ENCODE assay signal across 8 cellular contexts in genomic region chr12:30694971-30695326, GRCh38. TPM values are rescaled to one million over a fixed set of nuclear protein-coding genes. Genes with fewer than 3 reads are reported as not detected.
DNase-seq lines count a peak whose midpoint lies in the region; ATAC-seq and TF ChIP-seq lines count a peak whose summit lies in the region.

No MANE protein-coding gene starts in this region.

- no peaks in the 10 kb centered on the region for H3K9me3 ChIP-seq in CD4-positive, CD25-positive, alpha-beta regulatory T cell (ENCODE audit: control insufficient read depth in 2 of 2, low read length in 2 of 2)
- no peaks in the 10 kb centered on the region for H3K9me3 ChIP-seq in HUES6 (ENCODE audit: control insufficient read depth, insufficient read depth, low read depth, low read length)
- H3K9me3 ChIP-seq in mononuclear cell (ENCODE audit: low read depth, low read length) = no peaks in the 10 kb centered on the region

- H3K27ac ChIP-seq in CD4-positive, CD25-positive, alpha-beta regulatory T cell (ENCODE audit: insufficient read depth, low read length, poor library complexity, severe bottlenecking) = peak overlapping the region; percentile 71
- H3K27ac ChIP-seq in HUES6 (ENCODE audit: low read depth, low read length) = no peak overlapping the region

- H3K27me3 Mint-ChIP-seq in CD4-positive, CD25-positive, alpha-beta regulatory T cell = peaks cover 5% of the 10 kb centered on the region
- no peaks in the 10 kb centered on the region for H3K27me3 Mint-ChIP-seq in T-cell

- TF ChIP-seq CTCF in epithelial cell of esophagus (IDR thresholded peaks at IDR 0.05; ENCODE audit: insufficient read depth, low read depth, low read length, missing control alignments) = peak; percentile 29

- peak in 1 of 2 donors; percentile 4 for ATAC-seq in CD4-positive, CD25-positive, alpha-beta regulatory T cell (ENCODE audit: low read depth in 2 of 2)
- ATAC-seq in GM18907 (IDR thresholded peaks at IDR 0.05; ENCODE audit: unreplicated experiment) (peak; percentile 35), T-cell (replicated peaks in 1 of 4) (peak in 2 of 4 experiments; percentile 15 to 19), HG03097 (IDR thresholded peaks at IDR 0.05; ENCODE audit: low FRiP score, unreplicated experiment) (no peak)

- peaks cover 22 to 66% (median 41%) of the 10 kb centered on the region in 4 donors for H3K4me1 Mint-ChIP-seq in CD4-positive, CD25-positive, alpha-beta regulatory T cell
- H3K4me1 Mint-ChIP-seq in T-cell = peaks cover 46 to 53% (median 48%) of the 10 kb centered on the region in 3 donors

- H3K4me3 Mint-ChIP-seq in CD4-positive, CD25-positive, alpha-beta regulatory T cell = peak overlapping the region; percentile 93 to 99 (median 98)
- peak overlapping the region; percentile 95 to 97 (median 96) for H3K4me3 Mint-ChIP-seq in T-cell

- no peaks in the 10 kb centered on the region for H3K9me3 Mint-ChIP-seq in CD4-positive, CD25-positive, alpha-beta regulatory T cell
- no peaks in the 10 kb centered on the region for H3K9me3 Mint-ChIP-seq in T-cell

- peak overlapping the region; percentile 67 for H3K9ac ChIP-seq in HUES6 (ENCODE audit: low read length)

- H3K36me3 ChIP-seq in CD4-positive, CD25-positive, alpha-beta regulatory T cell (ENCODE audit: control insufficient read depth, insufficient read depth, low read length) = peaks cover 6% of the 10 kb centered on the region
- no peaks in the 10 kb centered on the region for H3K36me3 ChIP-seq in HUES6 (ENCODE audit: control insufficient read depth, insufficient read depth, low read length)

- peaks cover 2% of the 10 kb centered on the region for H3K27me3 ChIP-seq in CD4-positive, CD25-positive, alpha-beta regulatory T cell (ENCODE audit: control insufficient read depth, insufficient read depth, low read length)
- H3K27me3 ChIP-seq in HUES6 (ENCODE audit: control insufficient read depth, insufficient read depth, low read length) (no peaks in the 10 kb centered on the region), mononuclear cell (ENCODE audit: insufficient read depth, low read length) (no peaks in the 10 kb centered on the region)

- H3K4me3 ChIP-seq in CD4-positive, CD25-positive, alpha-beta regulatory T cell (ENCODE audit: low read depth, low read length) = peak overlapping the region; percentile 93
- peak overlapping the region; percentile 92 for H3K4me3 ChIP-seq in HUES6 (ENCODE audit: low read depth, low read length)
- peak overlapping the region; percentile 95 for H3K4me3 ChIP-seq in epithelial cell of esophagus (ENCODE audit: low read length)
- H3K4me3 ChIP-seq in mononuclear cell (ENCODE audit: low read length) = peak overlapping the region; percentile 96

- POLR2A ChIA-PET in T-cell (lab: Charles Lee) = interaction anchor here in 1 of 2 donors (0.6 kb wide), 2 partner anchors 32 to 1520 kb away, joined by 3 read pairs; no protein-coding TSS in a partner anchor

- DNase-seq in CD4-positive, CD25-positive, alpha-beta regulatory T cell = peak in 1 of 3 donors; percentile 35
- DNase-seq in T-cell (peak in 6 of 34 experiments; percentile 2 to 17 (median 10)), epithelial cell of esophagus (ENCODE audit: low read depth) (peak; percentile 58), ureter (ENCODE audit: low spot score) (peak; percentile 49)

- peak overlapping the region; percentile 83 to 94 (median 90) for H3K27ac Mint-ChIP-seq in CD4-positive, CD25-positive, alpha-beta regulatory T cell
- peak overlapping the region; percentile 62 to 81 for H3K27ac Mint-ChIP-seq in T-cell

- H3K36me3 Mint-ChIP-seq in CD4-positive, CD25-positive, alpha-beta regulatory T cell = no peaks in the 10 kb centered on the region
- peaks cover 2% of the 10 kb centered on the region for H3K36me3 Mint-ChIP-seq in T-cell

- CTCF ChIA-PET in T-cell (lab: Charles Lee) = interaction anchor here (0.6 to 2.3 kb wide), 6 partner anchors 12 to 455 kb away, joined by 3 to 12 read pairs (median 5); partner anchors contain the start of gene CAPRIN2 (in 1 of the 2)

- H3K4me1 ChIP-seq in CD4-positive, CD25-positive, alpha-beta regulatory T cell (ENCODE audit: control insufficient read depth, insufficient read depth, low read length, poor library complexity, severe bottlenecking) = peaks cover 32% of the 10 kb centered on the region
- H3K4me1 ChIP-seq in HUES6 (ENCODE audit: control insufficient read depth, insufficient read depth, low read length) (peaks cover 12% of the 10 kb centered on the region), mononuclear cell (ENCODE audit: insufficient read depth, low read length) (peaks cover 33% of the 10 kb centered on the region)

RNA-seq across cellular contexts. Expression of gene IPO8, which starts 0.7 kb away (rescaled TPM):
- total RNA-seq in CD4-positive, CD25-positive, alpha-beta regulatory T cell = 30.4 TPM
- polyA plus RNA-seq in CD4-positive, CD25-positive, alpha-beta regulatory T cell = 10 to 100 TPM; 13.8 to 19.0 (median 17.1) TPM
- total RNA-seq in T-cell = 10 to 100 TPM; 29.9 to 54.9 (median 45.1) TPM
- total RNA-seq in mononuclear cell = 13.7 TPM
- total RNA-seq in ureter = 52.3 TPM

RNA-seq across cellular contexts. Expression of gene CAPRIN2, which starts 59.8 kb away (rescaled TPM):
- total RNA-seq in CD4-positive, CD25-positive, alpha-beta regulatory T cell = 29.9 TPM
- 10 to 100 TPM in 1 of 4 donors, 1 to 10 TPM in 3; 5.6 to 11.6 (median 8.1) TPM for polyA plus RNA-seq in CD4-positive, CD25-positive, alpha-beta regulatory T cell
- total RNA-seq in T-cell (10 to 100 TPM; 26.3 to 38.9 (median 33.3) TPM), mononuclear cell (18.3 TPM), ureter (32.0 TPM)
